8 cellular contexts compared by ENCODE assay signal in genomic region chr10:97713828-97714400, GRCh38. TPM values are rescaled to one million over a fixed set of nuclear protein-coding genes. Genes with fewer than 3 reads are reported as not detected.
DNase-seq lines count a peak whose midpoint lies in the region; ATAC-seq, FAIRE-seq and TF ChIP-seq lines count a peak whose summit lies in the region.

No MANE protein-coding gene starts in this region.

- H3K4me1 ChIP-seq in Caco-2 = peaks cover 22% of the 10 kb centered on the region
- H3K4me1 ChIP-seq in adipocyte (ENCODE audit: control insufficient read depth, insufficient read depth, low read length) = peaks cover 48% of the 10 kb centered on the region
- H3K4me1 ChIP-seq in pancreas = peaks cover 0 to 4% (median 0%) of the 10 kb centered on the region in 3 donors
- peaks cover 0 to 3% of the 10 kb centered on the region in 2 donors for H3K4me1 ChIP-seq in aorta (ENCODE audit: control insufficient read depth in 1 of 2, insufficient read depth in 2 of 2, low read length in 2 of 2)

- ATAC-seq in GM19372 (IDR thresholded peaks at IDR 0.05; ENCODE audit: low read depth, unreplicated experiment) (peak; percentile 77), Right ventricle myocardium superior (ENCODE audit: poor library complexity) (peak; percentile 80), pancreas (peak; percentile 85 to 87 (median 86)), aorta (ENCODE audit: low FRiP score) (peak; percentile 71)

- H3K27me3 Mint-ChIP-seq in Caco-2 (ENCODE audit: insufficient read depth, unreplicated experiment) = no peaks in the 10 kb centered on the region

- intact Hi-C loops in Caco-2 (cut with micrococcal nuclease; ENCODE audit: unreplicated experiment) = loop anchor here (1.0 kb wide), 1 partner anchor 17 kb away; no protein-coding TSS in a partner anchor
- intact Hi-C loops in Right ventricle myocardium superior (cut with DNase I) = no loop called here
- intact Hi-C loops in pancreas (cut with DNase I) = no loop called here
- intact Hi-C loops in aorta (cut with DNase I) = no loop called here

- WGBS in pancreas, 2 donors = 0 to 1% methylated on average over 45 to 69 of the region's 69 CpGs
- WGBS in aorta, 2 donors = 0% methylated on average over 53 to 69 of the region's 69 CpGs

- FAIRE-seq in pancreas (lab: Jason Lieb, UNC) = no peak

- no TSS peak for BruUV-seq in Caco-2 (replicated peaks; lab: Mats Ljungman, UMichigan)

- peak overlapping the region; percentile 93 for H3K9ac ChIP-seq in adipocyte (ENCODE audit: low read length)

- H3K36me3 ChIP-seq in Caco-2 (ENCODE audit: control insufficient read depth, insufficient read depth, low read length) = no peaks in the 10 kb centered on the region
- peaks cover 10% of the 10 kb centered on the region for H3K36me3 ChIP-seq in adipocyte (ENCODE audit: control insufficient read depth, insufficient read depth, low read length, severe bottlenecking)
- no peaks in the 10 kb centered on the region for H3K36me3 ChIP-seq in pancreas
- H3K36me3 ChIP-seq in aorta (ENCODE audit: control insufficient read depth in 1 of 2, insufficient read depth in 2 of 2, low read length in 1 of 2) = peaks cover 0 to 2% of the 10 kb centered on the region in 2 donors

- H3K9me3 ChIP-seq in Caco-2 (no peaks in the 10 kb centered on the region), adipocyte (ENCODE audit: control insufficient read depth, low read length) (no peaks in the 10 kb centered on the region), pancreas (no peaks in the 10 kb centered on the region), aorta (ENCODE audit: control insufficient read depth, low read length) (no peaks in the 10 kb centered on the region)

- POLR2A ChIA-PET in Caco-2 (lab: Charles Lee) = interaction anchor here (0.6 to 2.6 kb wide), 5 partner anchors 10 to 49 kb away, joined by 3 to 20 read pairs (median 5); partner anchors contain the start of genes AVPI1 and ZFYVE27

- H3K27me3 ChIP-seq in Caco-2 (replicated peaks; ENCODE audit: control insufficient read depth, insufficient read depth, low read length) = no peaks in the 10 kb centered on the region
- no peaks in the 10 kb centered on the region for H3K27me3 ChIP-seq in adipocyte (replicated peaks; ENCODE audit: control insufficient read depth, insufficient read depth, low read length)
- no peaks in the 10 kb centered on the region for H3K27me3 ChIP-seq in pancreas
- H3K27me3 ChIP-seq in aorta (ENCODE audit: control insufficient read depth in 1 of 2, insufficient read depth in 2 of 2, low read length in 1 of 2) = no peaks in the 10 kb centered on the region

- H3K27ac Mint-ChIP-seq in Caco-2 (ENCODE audit: unreplicated experiment) = peak overlapping the region; percentile 91

- CTCF ChIA-PET in Caco-2 (lab: Charles Lee) = interaction anchor here (0.5 to 2.7 kb wide), 12 partner anchors 10 to 40 kb away, joined by 3 to 15 read pairs (median 4); partner anchors contain the start of genes AVPI1 and ZFYVE27

- H3K4me3 Mint-ChIP-seq in Caco-2 (ENCODE audit: unreplicated experiment) = peak overlapping the region; percentile 92

- peaks cover 21% of the 10 kb centered on the region for H3K36me3 Mint-ChIP-seq in Caco-2 (ENCODE audit: insufficient read depth, unreplicated experiment)

- TF ChIP-seq CTCF in Caco-2 (IDR thresholded peaks at IDR 0.05; ENCODE audit: insufficient read depth in 1 of 2, low read depth in 1 of 2, low read length in 1 of 2, severe bottlenecking in 1 of 2, unreplicated experiment in 1 of 2) (peak in 1 of 2 experiments; percentile 49), pancreas (IDR thresholded peaks at IDR 0.05) (no peak)

- H3K27ac ChIP-seq in pancreas (peak overlapping the region; percentile 49 to 81 (median 73)), aorta (ENCODE audit: low read depth in 1 of 2, low read length in 2 of 2) (peak overlapping the region; percentile 87 to 99)

- H3K4me3 ChIP-seq in Caco-2 (ENCODE audit: low read depth, low read length) (peak overlapping the region; percentile 89), adipocyte (ENCODE audit: low read length) (peak overlapping the region; percentile 87), pancreas (peak overlapping the region; percentile 32 to 68 (median 54)), aorta (ENCODE audit: low read length in 2 of 2) (peak overlapping the region; percentile 24 to 77)

- no peaks in the 10 kb centered on the region for H3K9me3 Mint-ChIP-seq in Caco-2 (ENCODE audit: unreplicated experiment)

- H3K4me1 Mint-ChIP-seq in Caco-2 (ENCODE audit: low read depth, unreplicated experiment) = peaks cover 19% of the 10 kb centered on the region

- peak; percentile 74 to 81 for DNase-seq in Caco-2
- DNase-seq in HK-2 (ENCODE audit: unreplicated experiment) = peak; percentile 81
- DNase-seq in SHP77 (lab: John Stamatoyannopoulos, UW) = peak; percentile 27 to 36
- DNase-seq in adipocyte (ENCODE audit: low read depth) = peak; percentile 82
- DNase-seq in Right ventricle myocardium superior = peak; percentile 86
- DNase-seq in pancreas = peak; percentile 74 to 92 (median 82)
- DNase-seq in aorta = peak; percentile 85 to 90

RNA-seq across cellular contexts. Expression of gene MARVELD1, which starts 0.4 kb away (rescaled TPM):
- total RNA-seq in Caco-2 (2022) (19.6 and 22.6 TPM in 2 replicates), Right ventricle myocardium superior (6.4 TPM), pancreas (10 to 100 TPM in 1 of 6 donors, 1 to 10 TPM in 5; 1.8 to 11.8 (median 3.6) TPM), aorta (10 to 100 TPM; 87.4 to 92.4 TPM)
- polyA plus RNA-seq in pancreas (1 to 10 TPM; 3.8 to 7.1 TPM), aorta (10 to 100 TPM; 48.1 to 85.8 TPM)

RNA-seq across cellular contexts. Expression of gene ZFYVE27, which starts 23.0 kb away (rescaled TPM):
- 41.3 and 41.6 TPM in 2 replicates for total RNA-seq in Caco-2 (2022)
- total RNA-seq in Right ventricle myocardium superior = 10.6 TPM
- 10 to 100 TPM; 11.9 to 23.6 (median 14.3) TPM for total RNA-seq in pancreas
- polyA plus RNA-seq in pancreas = 10 to 100 TPM; 22.3 to 34.9 TPM
- 10 to 100 TPM; 23.0 to 33.2 TPM for total RNA-seq in aorta
- 10 to 100 TPM in 1 of 2 donors, 1 to 10 TPM in 1; 6.1 to 24.6 TPM for polyA plus RNA-seq in aorta

RNA-seq across cellular contexts. Expression of gene AVPI1, which starts 26.9 kb away (rescaled TPM):
- total RNA-seq in Caco-2 (2022) = 16.1 and 17.1 TPM in 2 replicates
- total RNA-seq in Right ventricle myocardium superior = 7.9 TPM
- total RNA-seq in pancreas = 1 to 10 TPM; 3.7 to 6.2 (median 4.6) TPM
- polyA plus RNA-seq in pancreas = 1 to 10 TPM; 4.1 to 9.1 TPM
- 10 to 100 TPM; 17.1 to 18.3 TPM for total RNA-seq in aorta
- 10 to 100 TPM; 12.4 to 15.1 TPM for polyA plus RNA-seq in aorta

RNA-seq across cellular contexts. Expression of gene SFRP5, which starts 57.9 kb away (rescaled TPM):
- total RNA-seq in Caco-2 (2022) (1.0 and 1.1 TPM in 2 replicates), Right ventricle myocardium superior (2.1 TPM), pancreas (100 to 1,000 TPM in 1 of 6 donors, 10 to 100 TPM in 5; 59.8 to 159 (median 67.7) TPM), aorta (1 to 10 TPM; 1.4 to 3.7 TPM)
- polyA plus RNA-seq in pancreas (100 to 1,000 TPM; 148 to 180 TPM), aorta (1 to 10 TPM in 1 of 2 donors, under 1 TPM in 1; 0.36 to 8.8 TPM)

Comparison
In these comparisons a context has a peak if more than half of its experiments do, and no peak if none do; other contexts are left out.
1. Peak in every context shown above with its lines: DNase-seq, ATAC-seq, H3K4me3 ChIP-seq and H3K27ac ChIP-seq.
2. DNase-seq: peak in every context shown above with its lines; median percentile 88 in aorta; 86 in Right ventricle myocardium superior; 82 in pancreas; 82 in adipocyte; 81 in HK-2; 78 in Caco-2; 32 in SHP77.